ENCODE assay signal across 1 cellular context in genomic region chr10:68604441-68604840, GRCh38.
TF ChIP-seq lines count a peak whose summit lies in the region.

No MANE protein-coding gene starts in this region.

TF ChIP-seq in GM23338, 12 proteins besides CTCF, POLR2A, EP300 and RAD21 (continued from another document):
- TF ChIP-seq, protein P1, sequence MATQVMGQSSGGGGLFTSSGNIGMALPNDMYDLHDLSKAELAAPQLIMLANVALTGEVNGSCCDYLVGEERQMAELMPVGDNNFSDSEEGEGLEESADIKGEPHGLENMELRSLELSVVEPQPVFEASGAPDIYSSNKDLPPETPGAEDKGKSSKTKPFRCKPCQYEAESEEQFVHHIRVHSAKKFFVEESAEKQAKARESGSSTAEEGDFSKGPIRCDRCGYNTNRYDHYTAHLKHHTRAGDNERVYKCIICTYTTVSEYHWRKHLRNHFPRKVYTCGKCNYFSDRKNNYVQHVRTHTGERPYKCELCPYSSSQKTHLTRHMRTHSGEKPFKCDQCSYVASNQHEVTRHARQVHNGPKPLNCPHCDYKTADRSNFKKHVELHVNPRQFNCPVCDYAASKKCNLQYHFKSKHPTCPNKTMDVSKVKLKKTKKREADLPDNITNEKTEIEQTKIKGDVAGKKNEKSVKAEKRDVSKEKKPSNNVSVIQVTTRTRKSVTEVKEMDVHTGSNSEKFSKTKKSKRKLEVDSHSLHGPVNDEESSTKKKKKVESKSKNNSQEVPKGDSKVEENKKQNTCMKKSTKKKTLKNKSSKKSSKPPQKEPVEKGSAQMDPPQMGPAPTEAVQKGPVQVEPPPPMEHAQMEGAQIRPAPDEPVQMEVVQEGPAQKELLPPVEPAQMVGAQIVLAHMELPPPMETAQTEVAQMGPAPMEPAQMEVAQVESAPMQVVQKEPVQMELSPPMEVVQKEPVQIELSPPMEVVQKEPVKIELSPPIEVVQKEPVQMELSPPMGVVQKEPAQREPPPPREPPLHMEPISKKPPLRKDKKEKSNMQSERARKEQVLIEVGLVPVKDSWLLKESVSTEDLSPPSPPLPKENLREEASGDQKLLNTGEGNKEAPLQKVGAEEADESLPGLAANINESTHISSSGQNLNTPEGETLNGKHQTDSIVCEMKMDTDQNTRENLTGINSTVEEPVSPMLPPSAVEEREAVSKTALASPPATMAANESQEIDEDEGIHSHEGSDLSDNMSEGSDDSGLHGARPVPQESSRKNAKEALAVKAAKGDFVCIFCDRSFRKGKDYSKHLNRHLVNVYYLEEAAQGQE (IDR thresholded peaks at IDR 0.05; ENCODE audit: unreplicated experiment), result no peak
- no peak for TF ChIP-seq STAT1 (IDR thresholded peaks at IDR 0.05; ENCODE audit: unreplicated experiment)
- no peak for TF ChIP-seq NANOG (IDR thresholded peaks at IDR 0.05; ENCODE audit: borderline replicate concordance)
- no peak for TF ChIP-seq POLR2AphosphoS5 (IDR thresholded peaks at IDR 0.05; ENCODE audit: low read depth)
- no peak for TF ChIP-seq CREB1 (CRISPR knock-in tag; IDR thresholded peaks at IDR 0.05; ENCODE audit: low read depth)
- no peak for TF ChIP-seq ZNF114 (CRISPR knock-in tag; IDR thresholded peaks at IDR 0.05)
- TF ChIP-seq, protein P2, sequence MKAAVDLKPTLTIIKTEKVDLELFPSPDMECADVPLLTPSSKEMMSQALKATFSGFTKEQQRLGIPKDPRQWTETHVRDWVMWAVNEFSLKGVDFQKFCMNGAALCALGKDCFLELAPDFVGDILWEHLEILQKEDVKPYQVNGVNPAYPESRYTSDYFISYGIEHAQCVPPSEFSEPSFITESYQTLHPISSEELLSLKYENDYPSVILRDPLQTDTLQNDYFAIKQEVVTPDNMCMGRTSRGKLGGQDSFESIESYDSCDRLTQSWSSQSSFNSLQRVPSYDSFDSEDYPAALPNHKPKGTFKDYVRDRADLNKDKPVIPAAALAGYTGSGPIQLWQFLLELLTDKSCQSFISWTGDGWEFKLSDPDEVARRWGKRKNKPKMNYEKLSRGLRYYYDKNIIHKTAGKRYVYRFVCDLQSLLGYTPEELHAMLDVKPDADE (IDR thresholded peaks at IDR 0.05), result no peak
- no peak for TF ChIP-seq ZNF462 (CRISPR knock-in tag; IDR thresholded peaks at IDR 0.05)
- TF ChIP-seq EZH2 (IDR thresholded peaks at IDR 0.05; ENCODE audit: low read depth, unreplicated experiment), result no peak
